17 cellular contexts compared by ENCODE assay signal in genomic region chr10:97822261-97822687, GRCh38. TPM values are rescaled to one million over a fixed set of nuclear protein-coding genes. Genes with fewer than 3 reads are reported as not detected.
A peak's percentile ranks its signal among the peaks of the same experiment; 100 is the strongest.
DNase-seq lines count a peak whose midpoint lies in the region; ATAC-seq and TF ChIP-seq lines count a peak whose summit lies in the region.
"Had no signal": no experiment of that assay in that cellular context is flagged by ENCODE, and none has a peak within 500 bp of the region (broad histone marks: within the 10 kb centered on the region; RNA-seq: fewer than 3 reads in every experiment).

No MANE protein-coding gene starts in this region.

- no peak for TF ChIP-seq POLR2A in HCT116 (IDR thresholded peaks at IDR 0.05; ENCODE audit: borderline replicate concordance, extremely low read depth, insufficient read depth, insufficient read length)

- TF ChIP-seq CTCF in HCT116 (IDR thresholded peaks at IDR 0.05 in 2 of 3, conservative IDR thresholded peaks at IDR 0.05 in 1 of 3; ENCODE audit: borderline replicate concordance in 1 of 3, insufficient read depth in 1 of 3, low read depth in 2 of 3, low read length in 2 of 3), result no peak
- no peak for TF ChIP-seq CTCF in PC-3 (conservative IDR thresholded peaks at IDR 0.05; ENCODE audit: low read depth, low read length)
- TF ChIP-seq CTCF in epithelial cell of proximal tubule (conservative IDR thresholded peaks at IDR 0.05; ENCODE audit: low read depth, low read length), result peak; percentile 16
- TF ChIP-seq CTCF in retinal pigment epithelial cell (conservative IDR thresholded peaks at IDR 0.05; ENCODE audit: low read depth, low read length), result no peak

- H3K36me3 ChIP-seq in HCT116 (ENCODE audit: control insufficient read depth in 1 of 2, insufficient read depth in 2 of 2, low read length in 2 of 2) (no peaks in the 10 kb centered on the region), PC-3 (ENCODE audit: low read depth, low read length) (no peaks in the 10 kb centered on the region)
- H3K36me3 ChIP-seq: spleen, stomach had no signal

- DNase-seq in HCT116 (ENCODE audit: low read depth, low spot score), result no peak
- peak; percentile 36 for DNase-seq in PC-3
- peak; percentile 41 for DNase-seq in epithelial cell of proximal tubule (ENCODE audit: low read depth)
- DNase-seq in retinal pigment epithelial cell (ENCODE audit: low read depth), result peak; percentile 28
- DNase-seq in NCI-H2227 treated with DMSO at 0.1 percent for 48 hours (lab: John Stamatoyannopoulos, UW), result no peak
- DNase-seq: activated CD4-positive, alpha-beta T cell treated with anti-CD3 and anti-CD28 coated beads, Interleukin-2, amount 10 ng/mL, durations not matched to agents 24 days and 14 days; activated T-cell treated with anti-CD3 and anti-CD28 coated beads for 4 hours; stomach had no signal

- H3K9ac ChIP-seq in HCT116 (ENCODE audit: low read length), result no peak overlapping the region
- H3K9ac ChIP-seq in PC-3 (ENCODE audit: low read length), result no peak overlapping the region

- H3K4me1 Mint-ChIP-seq in stimulated activated memory B cell treated with anti-CD40 and anti-IgM and Interleukin-4, amounts not matched to agents 10 μg/mL and 1 μg/mL and 100 μg/mL, for 72 hours, result no peaks in the 10 kb centered on the region
- H3K4me1 Mint-ChIP-seq: IgD-negative memory B cell had no signal

- intact Hi-C loops in HCT116 (cut with micrococcal nuclease), result no loop called here
- intact Hi-C loops in PC-3 (cut with micrococcal nuclease), result no loop called here

- TF ChIP-seq RAD21 in HCT116 (IDR thresholded peaks at IDR 0.05; ENCODE audit: low read depth), result no peak

- H3K9me3 Mint-ChIP-seq in stimulated activated memory B cell treated with anti-CD40 and anti-IgM and Interleukin-4, amounts not matched to agents 10 μg/mL and 1 μg/mL and 100 μg/mL, for 72 hours, result no peaks in the 10 kb centered on the region
- H3K9me3 Mint-ChIP-seq: activated CD4-positive, alpha-beta T cell treated with anti-CD3 and anti-CD28 coated beads, Interleukin-2, amount 10 ng/mL, durations not matched to agents 24 days and 14 days; activated naive CD4-positive, alpha-beta T cell treated with anti-CD3 and anti-CD28 coated beads, Interleukin-2, amount 50 U/mL, for 72 hours; H9; IgD-negative memory B cell had no signal

- no peaks in the 10 kb centered on the region for H3K36me3 Mint-ChIP-seq in stimulated activated memory B cell treated with anti-CD40 and anti-IgM and Interleukin-4, amounts not matched to agents 10 μg/mL and 1 μg/mL and 100 μg/mL, for 72 hours
- H3K36me3 Mint-ChIP-seq: activated naive CD4-positive, alpha-beta T cell treated with anti-CD3 and anti-CD28 coated beads, Interleukin-2, amount 50 U/mL, for 72 hours had no signal

- BruUV-seq in HCT116 (replicated peaks; lab: Mats Ljungman, UMichigan) (no TSS peak), PC-3 (replicated peaks; lab: Mats Ljungman, UMichigan) (no TSS peak)

- H2AFZ ChIP-seq in HCT116 (ENCODE audit: low read depth, low read length, poor library complexity, severe bottlenecking) (no peak overlapping the region), PC-3 (ENCODE audit: low read length) (0 out of 2 replicates have a peak overlapping the region, but pooled peaks have one; percentile 38)

- H3K4me2 ChIP-seq in HCT116 (ENCODE audit: low read length) (peak overlapping the region; percentile 55), PC-3 (ENCODE audit: low read length) (peak overlapping the region; percentile 49; the same call in 1 of the 2 replicates)

- peaks cover 40% of the 10 kb centered on the region for H3K27me3 Mint-ChIP-seq in stimulated activated memory B cell treated with anti-CD40 and anti-IgM and Interleukin-4, amounts not matched to agents 10 μg/mL and 1 μg/mL and 100 μg/mL, for 72 hours

- H3K27me3 ChIP-seq in HCT116 (ENCODE audit: insufficient read depth, low read length), result no peaks in the 10 kb centered on the region
- no peaks in the 10 kb centered on the region for H3K27me3 ChIP-seq in PC-3 (ENCODE audit: low read length)

- RAD21 ChIA-PET in HCT116 (lab: Charles Lee; ENCODE audit: low non-redundant PET in 1 of 2, low total read pairs in 2 of 2, uncharacterized antibody in 2 of 2, unreplicated experiment in 2 of 2), result interaction anchor here (0.6 kb wide), 2 partner anchors 20 to 47 kb away, joined by 3 read pairs; no protein-coding TSS in a partner anchor

- H3K27ac ChIP-seq in HCT116 (ENCODE audit: low read depth, low read length), result no peak overlapping the region; the same call in 1 of the 2 replicates
- H3K27ac ChIP-seq in PC-3 (ENCODE audit: low read length), result no peak overlapping the region
- H3K27ac ChIP-seq: C4-2B, spleen had no signal

- H3K9me2 ChIP-seq in HCT116 (ENCODE audit: insufficient read depth) (no peaks in the 10 kb centered on the region), PC-3 (replicated peaks; ENCODE audit: low read length) (no peaks in the 10 kb centered on the region)

- no peaks in the 10 kb centered on the region for H3K9me3 ChIP-seq in HCT116 (ENCODE audit: control insufficient read depth in 1 of 2, insufficient read depth in 1 of 2, low read depth in 1 of 2, low read length in 2 of 2)
- no peaks in the 10 kb centered on the region for H3K9me3 ChIP-seq in PC-3 (ENCODE audit: low read length)
- H3K9me3 ChIP-seq: spleen, stomach had no signal

- H3K79me2 ChIP-seq in HCT116 (ENCODE audit: insufficient read depth, low read length), result no peaks in the 10 kb centered on the region
- H3K79me2 ChIP-seq in PC-3 (ENCODE audit: low read length), result no peaks in the 10 kb centered on the region

- POLR2A ChIA-PET in HCT116 (lab: Charles Lee), result no interaction called here
- POLR2A ChIA-PET in PC-3 (lab: Charles Lee; ENCODE audit: unreplicated experiment), result no interaction called here

- H3K27ac Mint-ChIP-seq in stimulated activated memory B cell treated with anti-CD40 and anti-IgM and Interleukin-4, amounts not matched to agents 10 μg/mL and 1 μg/mL and 100 μg/mL, for 72 hours, result no peak overlapping the region
- H3K27ac Mint-ChIP-seq: activated CD4-positive, alpha-beta T cell treated with anti-CD3 and anti-CD28 coated beads, Interleukin-2, amount 10 ng/mL, durations not matched to agents 24 days and 14 days; activated naive CD4-positive, alpha-beta T cell treated with anti-CD3 and anti-CD28 coated beads, Interleukin-2, amount 50 U/mL, for 72 hours; IgD-negative memory B cell had no signal

- no peak overlapping the region for H3K4me3 Mint-ChIP-seq in stimulated activated memory B cell treated with anti-CD40 and anti-IgM and Interleukin-4, amounts not matched to agents 10 μg/mL and 1 μg/mL and 100 μg/mL, for 72 hours
- H3K4me3 Mint-ChIP-seq: activated CD4-positive, alpha-beta T cell treated with anti-CD3 and anti-CD28 coated beads, Interleukin-2, amount 10 ng/mL, durations not matched to agents 24 days and 14 days; H9; IgD-negative memory B cell had no signal

- H4K20me1 ChIP-seq in HCT116 (ENCODE audit: insufficient read depth) (no peaks in the 10 kb centered on the region), PC-3 (ENCODE audit: low read length) (no peaks in the 10 kb centered on the region)

- peak; percentile 55 for ATAC-seq in HCT116
- peak; percentile 60 for ATAC-seq in PC-3
- ATAC-seq in stimulated activated memory B cell treated with anti-CD40 and anti-IgM and Interleukin-4, amounts not matched to agents 10 μg/mL and 1 μg/mL and 100 μg/mL, for 72 hours, result no peak
- no peak for ATAC-seq in GM18517 (IDR thresholded peaks at IDR 0.05; ENCODE audit: unreplicated experiment)

- CTCF ChIA-PET in HCT116 (lab: Charles Lee), result no interaction called here
- CTCF ChIA-PET in PC-3 (lab: Charles Lee), result no interaction called here

- no peaks in the 10 kb centered on the region for H3F3A ChIP-seq in PC-3 (ENCODE audit: low read length, unreplicated experiment)

- H3K4me1 ChIP-seq in HCT116 (ENCODE audit: control insufficient read depth in 1 of 2, insufficient read depth in 2 of 2, low read length in 2 of 2) (peaks cover 15 to 19% of the 10 kb centered on the region in 2 experiments), PC-3 (ENCODE audit: insufficient read depth, low read length) (peaks cover 11% of the 10 kb centered on the region)
- H3K4me1 ChIP-seq: spleen, stomach had no signal

- H3K4me3 ChIP-seq in HCT116 (replicated peaks in 1 of 2; ENCODE audit: low read depth in 1 of 2, low read length in 2 of 2), result no peak overlapping the region
- H3K4me3 ChIP-seq in PC-3 (ENCODE audit: low read length), result no peak overlapping the region
- H3K4me3 ChIP-seq in epithelial cell of proximal tubule (ENCODE audit: low read depth, low read length), result no peak overlapping the region
- no peak overlapping the region for H3K4me3 ChIP-seq in retinal pigment epithelial cell (ENCODE audit: low read length)
- H3K4me3 ChIP-seq: spleen, stomach had no signal

TF ChIP-seq in HCT116, 20 proteins besides CTCF, POLR2A, EP300 and RAD21:
- TF ChIP-seq FOSL1 (IDR thresholded peaks at IDR 0.05; ENCODE audit: low read depth) (peak; percentile 56), EGR1 (IDR thresholded peaks at IDR 0.05; ENCODE audit: low read depth) (peak; percentile 80), JUND (IDR thresholded peaks at IDR 0.05) (peak; percentile 48), SIN3A (IDR thresholded peaks at IDR 0.05; ENCODE audit: low read depth) (no peak)

RNA-seq across cellular contexts. Expression of gene GOLGA7B, which starts 27.4 kb away (rescaled TPM):
- 1.0 TPM for total RNA-seq in HCT116 (2021; ENCODE audit: unreplicated experiment)
- polyA plus RNA-seq in HCT116 (2012), result 1.00 and 1.2 TPM in 2 replicates
- 0.26 and 0.29 TPM in 2 replicates for total RNA-seq in PC-3 (2014; rRNA removed)
- 0.12 and 0.43 TPM in 2 replicates for total RNA-seq in epithelial cell of proximal tubule
- polyA plus RNA-seq: IgD-negative memory B cell had no signal

RNA-seq across cellular contexts. Expression of gene SFRP5, which starts 50.5 kb away (rescaled TPM):
- total RNA-seq in HCT116 (2021; ENCODE audit: unreplicated experiment) (not detected), PC-3 (2014; rRNA removed) (not detected in 2 replicates), epithelial cell of proximal tubule (not detected in 2 replicates)
- 0.09 TPM in 1 of 2 replicates, not detected in the other for polyA plus RNA-seq in HCT116 (2012)
- total RNA-seq: activated CD4-positive, alpha-beta T cell treated with anti-CD3 and anti-CD28 coated beads, Interleukin-2, amount 10 ng/mL, durations not matched to agents 24 days and 14 days; activated naive CD4-positive, alpha-beta T cell treated with anti-CD3 and anti-CD28 coated beads, Interleukin-2, amount 50 U/mL, for 72 hours; osteoblast; spleen; T-helper 2 cell treated with Interferon-gamma antibody and Interleukin-4, amounts not matched to agents 100 ng/mL and 5 ng/mL, for 36 hours had no signal
- polyA plus RNA-seq: IgD-negative memory B cell had no signal

Comparison
In these comparisons a context has a peak if more than half of its experiments do, and no peak if none do; other contexts are left out.
1. ATAC-seq: peak in HCT116 (single experiment) and PC-3 (single experiment); none in stimulated activated memory B cell treated with anti-CD40 and anti-IgM and Interleukin-4, amounts not matched to agents 10 μg/mL and 1 μg/mL and 100 μg/mL, for 72 hours (single experiment) and GM18517 (single experiment).
2. DNase-seq: peak in PC-3 (single experiment), epithelial cell of proximal tubule (single experiment) and retinal pigment epithelial cell (single experiment); none in HCT116 (single experiment) and NCI-H2227 treated with DMSO at 0.1 percent for 48 hours (single experiment).